In genomic region chr2:74984947-74985637, GRCh38 we compare ENCODE assay signal across 20 cellular contexts.
"Had no signal": no experiment of that assay in that cellular context is flagged by ENCODE, and none has a peak within 500 bp of the region (broad histone marks: within the 10 kb centered on the region; RNA-seq: fewer than 3 reads in every experiment).

No MANE protein-coding gene starts in this region.

- DNase-seq: activated B cell treated with CpG ODN at 0.5 μM for 24 hours; activated CD4-positive, alpha-beta memory T cell treated with anti-CD3 and anti-CD28 coated beads, Interleukin-2, amount 10 ng/mL, durations not matched to agents 7 days and 5 days; activated CD4-positive, alpha-beta T cell treated with anti-CD3 and anti-CD28 coated beads for 4 hours; activated naive CD4-positive, alpha-beta T cell treated with Interleukin-2 at 50 U/mL for 16 hours; activated naive CD8-positive, alpha-beta T cell treated with anti-CD3 and anti-CD28 coated beads, Interleukin-2, amount 10 ng/mL, durations not matched to agents 7 days and 5 days; activated T-cell treated with anti-CD3 and anti-CD28 coated beads, Interleukin-2, amount 50 U/mL, for 24 hours; anterior cingulate cortex; colonic mucosa; erythroblast; foreskin melanocyte; kidney; occipital lobe; posterior cingulate gyrus; stimulated activated CD4-positive, alpha-beta T cell treated with anti-CD3 and anti-CD28 coated beads, Interleukin-1b, Interleukin-23, amount 100 ng/mL, for 48 hours; stimulated activated CD8-positive, alpha-beta memory T cell treated with anti-CD3 and anti-CD28 coated beads, Interleukin-4, amount 100 ng/mL, for 48 hours; stimulated activated naive CD4-positive, alpha-beta T cell; SW 1271 had no signal

- H3K4me1 ChIP-seq: colonic mucosa had no signal

- H3K27me3 ChIP-seq: colonic mucosa had no signal

- H3K4me3 ChIP-seq: colonic mucosa, lung had no signal

- H3K9me3 ChIP-seq: colonic mucosa had no signal

- H3K4me3 Mint-ChIP-seq: activated B cell treated with CpG ODN at 0.5 μM for 24 hours; activated CD4-positive, alpha-beta memory T cell treated with anti-CD3 and anti-CD28 coated beads, Interleukin-2, amount 10 ng/mL, durations not matched to agents 7 days and 5 days; activated naive CD8-positive, alpha-beta T cell treated with anti-CD3 and anti-CD28 coated beads, Interleukin-2, amount 10 ng/mL, durations not matched to agents 7 days and 5 days; activated T-cell treated with anti-CD3 and anti-CD28 coated beads, Interleukin-2, amount 50 U/mL, for 24 hours; central memory CD8-positive, alpha-beta T cell had no signal

- H3K27ac Mint-ChIP-seq: activated B cell treated with CpG ODN at 0.5 μM for 24 hours; activated CD4-positive, alpha-beta memory T cell treated with anti-CD3 and anti-CD28 coated beads, Interleukin-2, amount 10 ng/mL, durations not matched to agents 7 days and 5 days; activated naive CD8-positive, alpha-beta T cell treated with anti-CD3 and anti-CD28 coated beads, Interleukin-2, amount 10 ng/mL, durations not matched to agents 7 days and 5 days; activated T-cell treated with anti-CD3 and anti-CD28 coated beads, Interleukin-2, amount 50 U/mL, for 24 hours; activated T-helper 2 cell treated with anti-CD3 and anti-CD28 coated beads, Interferon-gamma antibody, Interleukin-2, Interleukin-4, amounts not matched to agents 10 μg/mL and 5 μg/mL and 100 μg/mL, durations not matched to agents 14 hours and 24 hours and 36 hours had no signal

- H3K4me1 Mint-ChIP-seq: activated CD4-positive, alpha-beta memory T cell treated with anti-CD3 and anti-CD28 coated beads, Interleukin-2, amount 10 ng/mL, durations not matched to agents 7 days and 5 days; central memory CD8-positive, alpha-beta T cell had no signal

- H3K27me3 Mint-ChIP-seq: activated B cell treated with CpG ODN at 0.5 μM for 24 hours; activated CD4-positive, alpha-beta memory T cell treated with anti-CD3 and anti-CD28 coated beads, Interleukin-2, amount 10 ng/mL, durations not matched to agents 7 days and 5 days; activated naive CD8-positive, alpha-beta T cell treated with anti-CD3 and anti-CD28 coated beads, Interleukin-2, amount 10 ng/mL, durations not matched to agents 7 days and 5 days; activated T-cell treated with anti-CD3 and anti-CD28 coated beads, Interleukin-2, amount 50 U/mL, for 24 hours; central memory CD8-positive, alpha-beta T cell had no signal

- H3K9me3 Mint-ChIP-seq: activated B cell treated with CpG ODN at 0.5 μM for 24 hours; activated CD4-positive, alpha-beta memory T cell treated with anti-CD3 and anti-CD28 coated beads, Interleukin-2, amount 10 ng/mL, durations not matched to agents 7 days and 5 days; activated T-helper 2 cell treated with anti-CD3 and anti-CD28 coated beads, Interferon-gamma antibody, Interleukin-2, Interleukin-4, amounts not matched to agents 10 μg/mL and 5 μg/mL and 100 μg/mL, durations not matched to agents 14 hours and 24 hours and 36 hours; central memory CD8-positive, alpha-beta T cell had no signal

- H3K27ac ChIP-seq: colonic mucosa had no signal

- H3K36me3 ChIP-seq: colonic mucosa had no signal
